Comparison of ENCODE assay signal across 8 cellular contexts in genomic region chr10:72260588-72261322, GRCh38. TPM values are rescaled to one million over a fixed set of nuclear protein-coding genes. Genes with fewer than 3 reads are reported as not detected.
DNase-seq lines count a peak whose midpoint lies in the region; ATAC-seq, FAIRE-seq and TF ChIP-seq lines count a peak whose summit lies in the region.

No MANE protein-coding gene starts in this region.

- H3K27me3 Mint-ChIP-seq in activated B cell treated with CpG ODN at 0.5 μM for 24 hours, result no peaks in the 10 kb centered on the region

- peak overlapping the region; percentile 13 to 65 (median 60) for H3K4me3 ChIP-seq in keratinocyte (ENCODE audit: control insufficient read depth in 2 of 3, extremely low read depth in 1 of 3, insufficient read depth in 2 of 3, low read depth in 1 of 3, low read length in 3 of 3)

- peak overlapping the region; percentile 96 for H3K27ac Mint-ChIP-seq in activated B cell treated with CpG ODN at 0.5 μM for 24 hours

- no peaks in the 10 kb centered on the region for H3K36me3 ChIP-seq in keratinocyte (ENCODE audit: control insufficient read depth in 2 of 2, extremely low read depth in 1 of 2, insufficient read depth in 2 of 2, low read length in 2 of 2)

- H3K27ac ChIP-seq in keratinocyte (ENCODE audit: control insufficient read depth, insufficient read depth, low read length), result peak overlapping the region; percentile 94

- peak; percentile 85 for FAIRE-seq in keratinocyte (lab: Jason Lieb, UNC)

- H3K9me3 ChIP-seq in keratinocyte (ENCODE audit: control insufficient read depth, low read depth, low read length), result no peaks in the 10 kb centered on the region

- TF ChIP-seq CTCF in activated B cell treated with CpG ODN at 0.5 μM for 24 hours (IDR thresholded peaks at IDR 0.05) (no peak), keratinocyte (optimal IDR thresholded peaks at IDR 0.05 in 1 of 3, IDR thresholded peaks at IDR 0.05 in 1 of 3, conservative IDR thresholded peaks at IDR 0.05 in 1 of 3; ENCODE audit: extremely low read depth in 1 of 3, insufficient read depth in 2 of 3, low read length in 3 of 3) (peak in 1 of 3 experiments; percentile 12)

- peaks cover 58% of the 10 kb centered on the region for H3K4me1 Mint-ChIP-seq in activated B cell treated with CpG ODN at 0.5 μM for 24 hours

- no peaks in the 10 kb centered on the region for H3K9me3 Mint-ChIP-seq in activated B cell treated with CpG ODN at 0.5 μM for 24 hours

- H3K79me2 ChIP-seq in keratinocyte (ENCODE audit: control insufficient read depth, insufficient read depth, low read length), result no peaks in the 10 kb centered on the region

- H3K27me3 ChIP-seq in keratinocyte (ENCODE audit: control insufficient read depth, extremely low read depth, insufficient read depth, low read length), result no peaks in the 10 kb centered on the region

- CTCF ChIA-PET in activated B cell treated with CpG ODN at 0.5 μM for 24 hours (lab: Charles Lee), result interaction anchor here (0.7 to 2.4 kb wide), 14 partner anchors 14 to 365 kb away, joined by 3 to 21 read pairs (median 4); partner anchors contain the start of genes ASCC1 and DDIT4

- H3K9ac ChIP-seq in keratinocyte (ENCODE audit: control insufficient read depth, extremely low read depth, insufficient read depth, low read length), result peak overlapping the region; percentile 81

- peaks cover 54% of the 10 kb centered on the region for H3K4me1 ChIP-seq in keratinocyte (ENCODE audit: control insufficient read depth, extremely low read depth, insufficient read depth, low read length)

- DNase-seq in NCI-H146 treated with DMSO at 0.1 percent for 48 hours (lab: John Stamatoyannopoulos, UW; ENCODE audit: unreplicated experiment) (peak; percentile 64), activated B cell treated with CpG ODN at 0.5 μM for 24 hours (peak; percentile 70), keratinocyte (ENCODE audit: low read depth, low spot score) (peak; percentile 98), DMS79 (lab: John Stamatoyannopoulos, UW) (no peak)
- peak; percentile 76 for DNase-seq in central memory CD4-positive, alpha-beta T cell
- DNase-seq in stimulated activated CD4-positive, alpha-beta T cell treated with anti-CD3 and anti-CD28 coated beads, Interleukin-15, amount 100 ng/mL, for 24 hours, result peak; percentile 93

- H2AFZ ChIP-seq in keratinocyte (ENCODE audit: control insufficient read depth, low read length), result peak overlapping the region; percentile 35

- dilution Hi-C loops in keratinocyte (cut with MboI; ENCODE audit: extremely low pct_ligation_motif_present, low sequenced_read_pairs), result no loop called here

- H3K36me3 Mint-ChIP-seq in activated B cell treated with CpG ODN at 0.5 μM for 24 hours (ENCODE audit: low read depth), result peaks cover 3% of the 10 kb centered on the region

- peak; percentile 66 for ATAC-seq in GM18505 (IDR thresholded peaks at IDR 0.05; ENCODE audit: unreplicated experiment)
- peak; percentile 50 for ATAC-seq in HG02840 (IDR thresholded peaks at IDR 0.05; ENCODE audit: low FRiP score, unreplicated experiment)
- peak; percentile 71 for ATAC-seq in activated B cell treated with CpG ODN at 0.5 μM for 24 hours (ENCODE audit: low read depth)

- peak overlapping the region; percentile 84 for H3K4me2 ChIP-seq in keratinocyte (ENCODE audit: control insufficient read depth, extremely low read depth, insufficient read depth, low read depth, low read length)

- POLR2A ChIA-PET in activated B cell treated with CpG ODN at 0.5 μM for 24 hours (lab: Charles Lee), result interaction anchor here (0.6 to 14.1 kb wide), 35 partner anchors 8 to 835 kb away, joined by 3 to 380 read pairs (median 6); partner anchors contain the start of genes ANAPC16, ASCC1, DDIT4 and PSAP

- peak overlapping the region; percentile 91 for H3K4me3 Mint-ChIP-seq in activated B cell treated with CpG ODN at 0.5 μM for 24 hours

- TF ChIP-seq POLR2A in GM18505 (IDR thresholded peaks at IDR 0.05; ENCODE audit: borderline replicate concordance, extremely low read depth, insufficient read depth, insufficient read length), result peak; percentile 54

- no peaks in the 10 kb centered on the region for H4K20me1 ChIP-seq in keratinocyte (ENCODE audit: control insufficient read depth, extremely low read depth, insufficient read depth, low read length)

- intact Hi-C loops in activated B cell treated with CpG ODN at 0.5 μM for 24 hours (cut with micrococcal nuclease), result loop anchor here (1.0 kb wide), 5 partner anchors 12 to 75 kb away; partner anchors contain the start of gene DDIT4

- H3K9me1 ChIP-seq in keratinocyte (ENCODE audit: control insufficient read depth, extremely low read depth, insufficient read depth, low read length), result peaks cover 2% of the 10 kb centered on the region

RNA-seq across cellular contexts. Expression of gene DDIT4, which starts 13.0 kb away (rescaled TPM):
- total RNA-seq in activated B cell treated with CpG ODN at 0.5 μM for 24 hours, result 175 and 180 TPM in 2 replicates
- 153 to 289 TPM (median 248 TPM) in 3 replicates for polyA plus RNA-seq in keratinocyte
- 227 TPM for polyA plus RNA-seq in keratinocyte (2011; ENCODE audit: low read depth)
- polyA plus RNA-seq in keratinocyte (2011; cell fraction: cytosol; rRNA removed), result 88.3 and 149 TPM in 2 replicates
- 237 and 241 TPM in 2 replicates for polyA plus RNA-seq in keratinocyte (2011; cell fraction: nucleus; rRNA removed)
- polyA plus RNA-seq in keratinocyte (2012; ENCODE audit: low replicate concordance), result 409 and 466 TPM in 2 replicates
- 214 to 285 TPM (median 225 TPM) in 3 replicates for polyA minus RNA-seq in keratinocyte
- 466 TPM for polyA minus RNA-seq in keratinocyte (2011; cell fraction: cytosol; rRNA and poly(A)+ RNA removed)
- polyA minus RNA-seq in keratinocyte (2011; cell fraction: nucleus; rRNA and poly(A)+ RNA removed), result 259 and 281 TPM in 2 replicates

RNA-seq across cellular contexts. Expression of gene ASCC1, which starts 44.7 kb away (rescaled TPM):
- 42.6 and 42.9 TPM in 2 replicates for total RNA-seq in activated B cell treated with CpG ODN at 0.5 μM for 24 hours
- 21.3 to 32.9 TPM (median 31.9 TPM) in 3 replicates for polyA plus RNA-seq in keratinocyte
- 21.0 TPM for polyA plus RNA-seq in keratinocyte (2011; ENCODE audit: low read depth)
- 23.9 and 39.4 TPM in 2 replicates for polyA plus RNA-seq in keratinocyte (2011; cell fraction: cytosol; rRNA removed)
- 26.3 and 28.9 TPM in 2 replicates for polyA plus RNA-seq in keratinocyte (2011; cell fraction: nucleus; rRNA removed)
- polyA plus RNA-seq in keratinocyte (2012; ENCODE audit: low replicate concordance), result 18.0 and 27.0 TPM in 2 replicates
- 12.9 to 33.0 TPM (median 25.1 TPM) in 3 replicates for polyA minus RNA-seq in keratinocyte
- polyA minus RNA-seq in keratinocyte (2011; cell fraction: cytosol; rRNA and poly(A)+ RNA removed), result 22.6 TPM
- 14.8 and 26.8 TPM in 2 replicates for polyA minus RNA-seq in keratinocyte (2011; cell fraction: nucleus; rRNA and poly(A)+ RNA removed)

RNA-seq across cellular contexts. Expression of gene ANAPC16, which starts 44.9 kb away (rescaled TPM):
- total RNA-seq in activated B cell treated with CpG ODN at 0.5 μM for 24 hours, result 128 and 137 TPM in 2 replicates
- polyA plus RNA-seq in keratinocyte, result 61.6 to 93.9 TPM (median 70.2 TPM) in 3 replicates
- polyA plus RNA-seq in keratinocyte (2011; ENCODE audit: low read depth), result 49.2 TPM
- polyA plus RNA-seq in keratinocyte (2011; cell fraction: cytosol; rRNA removed), result 39.7 and 67.5 TPM in 2 replicates
- 14.3 and 21.5 TPM in 2 replicates for polyA plus RNA-seq in keratinocyte (2011; cell fraction: nucleus; rRNA removed)
- polyA plus RNA-seq in keratinocyte (2012; ENCODE audit: low replicate concordance), result 50.0 and 66.0 TPM in 2 replicates
- 10.7 to 23.5 TPM (median 17.1 TPM) in 3 replicates for polyA minus RNA-seq in keratinocyte
- 8.2 TPM for polyA minus RNA-seq in keratinocyte (2011; cell fraction: cytosol; rRNA and poly(A)+ RNA removed)
- polyA minus RNA-seq in keratinocyte (2011; cell fraction: nucleus; rRNA and poly(A)+ RNA removed), result 4.5 and 6.1 TPM in 2 replicates
